In genomic region chr16:56640076-56640475, GRCh38 we compare ENCODE assay signal across 4 cellular contexts. TPM values are rescaled to one million over a fixed set of nuclear protein-coding genes. Genes with fewer than 3 reads are reported as not detected.
"Had no signal": no experiment of that assay in that cellular context is flagged by ENCODE, and none has a peak within 500 bp of the region (broad histone marks: within the 10 kb centered on the region; RNA-seq: fewer than 3 reads in every experiment).

No MANE protein-coding gene starts in this region.

- DNase-seq: GDM1, GF-D8 had no signal

- ATAC-seq: GM12878 had no signal

- H3K4me3 ChIP-seq: GM12878 had no signal

RNA-seq across cellular contexts. Expression of gene MT1A, which starts 1.6 kb away (rescaled TPM):
- total RNA-seq: G401, GM12878 had no signal
- polyA plus RNA-seq: GM12878 had no signal

RNA-seq across cellular contexts. Expression of gene MT1M, which starts 7.6 kb away (rescaled TPM):
- total RNA-seq: G401, GM12878 had no signal
- polyA plus RNA-seq: GM12878 had no signal

RNA-seq across cellular contexts. Expression of gene MT1B, which starts 11.6 kb away (rescaled TPM):
- total RNA-seq: G401, GM12878 had no signal
- polyA plus RNA-seq: GM12878 had no signal

RNA-seq across cellular contexts. Expression of gene MT1E, which starts 14.5 kb away (rescaled TPM):
- total RNA-seq: G401 had no signal

RNA-seq across cellular contexts. Expression of gene MT1F, which starts 17.7 kb away (rescaled TPM):
- total RNA-seq: G401 had no signal
